In genomic region chr6:132495604-132496079, GRCh38 we compare ENCODE assay signal across 10 cellular contexts.
DNase-seq lines count a peak whose midpoint lies in the region; ATAC-seq and TF ChIP-seq lines count a peak whose summit lies in the region.
"Had no signal": no experiment of that assay in that cellular context is flagged by ENCODE, and none has a peak within 500 bp of the region (broad histone marks: within the 10 kb centered on the region; RNA-seq: fewer than 3 reads in every experiment).

No MANE protein-coding gene starts in this region.

- peak; percentile 49 for ATAC-seq in GM19023 (IDR thresholded peaks at IDR 0.05; ENCODE audit: unreplicated experiment)
- peak; percentile 61 for ATAC-seq in HG02798 (IDR thresholded peaks at IDR 0.05; ENCODE audit: poor library complexity, unreplicated experiment)

- H3K9me3 ChIP-seq in BLaER1 (peaks cover 10% of the 10 kb centered on the region), MM.1S (replicated peaks; ENCODE audit: insufficient read depth, low read length) (no peaks in the 10 kb centered on the region)

- H3K36me3 ChIP-seq in BLaER1 = peaks cover 42% of the 10 kb centered on the region
- H3K36me3 ChIP-seq in MM.1S (replicated peaks; ENCODE audit: insufficient read depth, low read length) = no peaks in the 10 kb centered on the region; the same call in 1 of the 2 replicates

- H4K20me1 ChIP-seq in BLaER1 = peaks cover 22% of the 10 kb centered on the region
- H4K20me1 ChIP-seq in MM.1S (ENCODE audit: insufficient read depth, low read length) = no peaks in the 10 kb centered on the region; the same call in 1 of the 2 replicates

- DNase-seq in MM.1S (peak; percentile 41), NCI-H2196 (lab: John Stamatoyannopoulos, UW; ENCODE audit: unreplicated experiment) (no peak), NCI-H128 (lab: John Stamatoyannopoulos, UW; ENCODE audit: unreplicated experiment) (no peak)
- DNase-seq in stimulated activated CD4-positive, alpha-beta T cell treated with anti-CD3 and anti-CD28 coated beads, Interleukin-2, amount 100 ng/mL, for 48 hours = no peak
- DNase-seq in activated CD8-positive, alpha-beta memory T cell treated with anti-CD3 and anti-CD28 coated beads, Interleukin-2, amount 50 U/mL, for 48 hours = no peak
- DNase-seq: CD4-positive, alpha-beta memory T cell; SHP77 had no signal

- H2AFZ ChIP-seq in MM.1S (ENCODE audit: low read length) = no peak overlapping the region

- H3K27ac ChIP-seq in BLaER1 (peak overlapping the region; percentile 45), MM.1S (ENCODE audit: low read length) (peak overlapping the region; percentile 58; the same call in 1 of the 2 replicates)

- peaks cover 30% of the 10 kb centered on the region for H3K4me1 ChIP-seq in BLaER1
- H3K4me1 ChIP-seq in MM.1S (ENCODE audit: low read length) = peaks cover 48% of the 10 kb centered on the region

- TF ChIP-seq CTCF in MM.1S (IDR thresholded peaks at IDR 0.05; ENCODE audit: low read length) = no peak

- H3K79me2 ChIP-seq in MM.1S (ENCODE audit: low read length) = peaks cover 96% of the 10 kb centered on the region

- H3K4me3 ChIP-seq in BLaER1 (peak overlapping the region; percentile 2; the same call in 1 of the 2 replicates), MM.1S (ENCODE audit: low read length) (peak overlapping the region; percentile 21)

- H3K9ac ChIP-seq in BLaER1 (no peak overlapping the region), MM.1S (ENCODE audit: low read length) (peak overlapping the region; percentile 8; the same call in 1 of the 2 replicates)

- no peaks in the 10 kb centered on the region for H3K27me3 ChIP-seq in BLaER1
- no peaks in the 10 kb centered on the region for H3K27me3 ChIP-seq in MM.1S (replicated peaks; ENCODE audit: insufficient read depth, low read length)

- peak overlapping the region; percentile 60 for H3K4me2 ChIP-seq in BLaER1
- peak overlapping the region; percentile 63 for H3K4me2 ChIP-seq in MM.1S (ENCODE audit: low read depth, low read length)

- H3F3A ChIP-seq in MM.1S (ENCODE audit: insufficient read depth, low read length) = 0 out of 2 replicates have a peak, but pooled peaks cover 4% of the 10 kb centered on the region

- H3K9me2 ChIP-seq in MM.1S (replicated peaks; ENCODE audit: insufficient read depth, low read length) = no peaks in the 10 kb centered on the region
